11 cellular contexts compared by ENCODE assay signal in the genomic region with DNA sequence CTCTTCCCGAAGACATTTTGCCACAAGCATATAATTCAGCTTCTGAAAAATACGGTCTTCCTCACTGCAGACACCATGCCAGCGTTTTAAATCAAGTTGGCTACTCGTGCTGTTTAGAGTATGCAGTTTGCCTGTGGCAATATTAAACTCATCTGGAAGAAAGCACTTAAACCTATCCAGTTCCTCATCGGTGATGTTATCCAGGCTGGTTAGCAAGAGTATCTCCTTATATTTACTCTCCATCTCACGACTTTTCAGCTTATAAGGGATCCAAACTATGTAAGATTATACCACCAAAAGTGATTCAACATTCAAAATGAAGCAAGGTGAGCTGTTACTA. TPM values are rescaled to one million over a fixed set of nuclear protein-coding genes. Genes with fewer than 3 reads are reported as not detected.
DNase-seq lines count a peak whose midpoint lies in the region; ATAC-seq and TF ChIP-seq lines count a peak whose summit lies in the region.
"Had no signal": no experiment of that assay in that cellular context is flagged by ENCODE, and none has a peak within 500 bp of the region (broad histone marks: within the 10 kb centered on the region; RNA-seq: fewer than 3 reads in every experiment).

No MANE protein-coding gene starts in this region.

- H3K79me2 ChIP-seq in ACC112 (ENCODE audit: control insufficient read depth, insufficient read depth, low read length, unreplicated experiment) (no peaks in the 10 kb centered on the region), neural progenitor cell (ENCODE audit: low read depth) (no peaks in the 10 kb centered on the region)

- peaks cover 7% of the 10 kb centered on the region; the same call in 1 of the 2 replicates for H3K27me3 ChIP-seq in ACC112 (ENCODE audit: insufficient read depth, low read length)
- H3K27me3 ChIP-seq in neural progenitor cell: no peaks in the 10 kb centered on the region
- H3K27me3 ChIP-seq: neutrophil had no signal

- H3K4me1 ChIP-seq in ACC112 (ENCODE audit: control insufficient read depth, insufficient read depth, low read length, unreplicated experiment) (peaks cover 6% of the 10 kb centered on the region), neural progenitor cell (peaks cover 12% of the 10 kb centered on the region)

- peak overlapping the region; percentile 95 for H3K27ac Mint-ChIP-seq in WTC11
- H3K27ac Mint-ChIP-seq in neural progenitor cell: peak overlapping the region; percentile 94
- no peak overlapping the region for H3K27ac Mint-ChIP-seq in activated naive CD4-positive, alpha-beta T cell treated with anti-CD3 and anti-CD28 coated beads, Interleukin-2, amount 10 ng/mL, durations not matched to agents 7 days and 5 days
- H3K27ac Mint-ChIP-seq: stimulated activated naive CD8-positive, alpha-beta T cell treated with anti-CD3 and anti-CD28 coated beads, Interleukin-15, Interleukin-2, amounts not matched to agents 100 ng/mL and 50 ng/mL, for 24 hours had no signal

- ATAC-seq in WTC11 (peak; percentile 15), GM18909 (IDR thresholded peaks at IDR 0.05; ENCODE audit: poor library complexity, unreplicated experiment) (no peak)

- H3F3A ChIP-seq in neural progenitor cell (ENCODE audit: low read depth): peaks cover 20% of the 10 kb centered on the region

- H3K27me3 Mint-ChIP-seq in WTC11 (ENCODE audit: low read depth) (peaks cover 15% of the 10 kb centered on the region), neural progenitor cell (ENCODE audit: insufficient read depth, low read depth) (no peaks in the 10 kb centered on the region)
- no peaks in the 10 kb centered on the region for H3K27me3 Mint-ChIP-seq in activated naive CD4-positive, alpha-beta T cell treated with anti-CD3 and anti-CD28 coated beads, Interleukin-2, amount 10 ng/mL, durations not matched to agents 7 days and 5 days
- H3K27me3 Mint-ChIP-seq: CD4-positive, CD25-positive, alpha-beta regulatory T cell; stimulated activated naive CD8-positive, alpha-beta T cell treated with anti-CD3 and anti-CD28 coated beads, Interleukin-15, Interleukin-2, amounts not matched to agents 100 ng/mL and 50 ng/mL, for 24 hours had no signal

- H3K9ac ChIP-seq in neural progenitor cell: no peak overlapping the region

- H3K36me3 ChIP-seq in ACC112 (ENCODE audit: insufficient read depth, low read length) (no peaks in the 10 kb centered on the region), neural progenitor cell (no peaks in the 10 kb centered on the region)
- H3K36me3 ChIP-seq: neutrophil had no signal

- no peaks in the 10 kb centered on the region for H4K20me1 ChIP-seq in neural progenitor cell (ENCODE audit: low read depth)

- H3K9me3 Mint-ChIP-seq in WTC11 (peaks cover 6% of the 10 kb centered on the region), neural progenitor cell (no peaks in the 10 kb centered on the region)
- H3K9me3 Mint-ChIP-seq in activated naive CD4-positive, alpha-beta T cell treated with anti-CD3 and anti-CD28 coated beads, Interleukin-2, amount 10 ng/mL, durations not matched to agents 7 days and 5 days: no peaks in the 10 kb centered on the region
- H3K9me3 Mint-ChIP-seq: CD4-positive, CD25-positive, alpha-beta regulatory T cell; stimulated activated naive CD8-positive, alpha-beta T cell treated with anti-CD3 and anti-CD28 coated beads, Interleukin-15, Interleukin-2, amounts not matched to agents 100 ng/mL and 50 ng/mL, for 24 hours had no signal

- H3K4me2 ChIP-seq in neural progenitor cell: peak overlapping the region; percentile 80

- DNase-seq in WTC11 (ENCODE audit: low spot score): no peak
- DNase-seq in fibroblast of pulmonary artery (ENCODE audit: low read depth): no peak
- no peak for DNase-seq in neural progenitor cell (ENCODE audit: low spot score)
- DNase-seq in stimulated activated CD4-positive, alpha-beta T cell treated with anti-CD3 and anti-CD28 coated beads, Interleukin-4, amount 100 ng/mL, for 4 hours: no peak
- no peak for DNase-seq in activated naive CD4-positive, alpha-beta T cell treated with anti-CD3 and anti-CD28 coated beads, Interleukin-2, amount 10 ng/mL, durations not matched to agents 7 days and 5 days
- DNase-seq in SW 1271 (lab: John Stamatoyannopoulos, UW): no peak
- DNase-seq: CD4-positive, CD25-positive, alpha-beta regulatory T cell had no signal

- POLR2A ChIA-PET in WTC11 (lab: Charles Lee): interaction anchor here (0.6 kb wide), 1 partner anchor 210 kb away, joined by 6 read pairs; no protein-coding TSS in a partner anchor

- H3K36me3 Mint-ChIP-seq in WTC11 (no peaks in the 10 kb centered on the region), neural progenitor cell (no peaks in the 10 kb centered on the region)
- H3K36me3 Mint-ChIP-seq in activated naive CD4-positive, alpha-beta T cell treated with anti-CD3 and anti-CD28 coated beads, Interleukin-2, amount 10 ng/mL, durations not matched to agents 7 days and 5 days: no peaks in the 10 kb centered on the region

- H3K4me3 ChIP-seq in ACC112 (ENCODE audit: low read depth, low read length) (peak overlapping the region; percentile 89), fibroblast of pulmonary artery (replicated peaks; ENCODE audit: low read depth, low read length) (peak overlapping the region; percentile 64), neural progenitor cell (peak overlapping the region; percentile 58)

- H2AFZ ChIP-seq in ACC112 (ENCODE audit: low read length, unreplicated experiment) (peak overlapping the region; percentile 100), neural progenitor cell (replicated peaks) (peak overlapping the region; percentile 9)

- no peak for TF ChIP-seq CTCF in WTC11 (IDR thresholded peaks at IDR 0.05)
- TF ChIP-seq CTCF in fibroblast of pulmonary artery (IDR thresholded peaks at IDR 0.05; ENCODE audit: low read length, missing control alignments): no peak
- TF ChIP-seq CTCF in neural progenitor cell (IDR thresholded peaks at IDR 0.05): no peak

- H3K4me3 Mint-ChIP-seq in WTC11 (peak overlapping the region; percentile 74), neural progenitor cell (peak overlapping the region; percentile 80)
- H3K4me3 Mint-ChIP-seq in activated naive CD4-positive, alpha-beta T cell treated with anti-CD3 and anti-CD28 coated beads, Interleukin-2, amount 10 ng/mL, durations not matched to agents 7 days and 5 days: no peak overlapping the region
- H3K4me3 Mint-ChIP-seq: stimulated activated naive CD8-positive, alpha-beta T cell treated with anti-CD3 and anti-CD28 coated beads, Interleukin-15, Interleukin-2, amounts not matched to agents 100 ng/mL and 50 ng/mL, for 24 hours had no signal

- H3K27ac ChIP-seq in ACC112 (ENCODE audit: low read depth, low read length) (peak overlapping the region; percentile 81), neural progenitor cell (peak overlapping the region; percentile 74)
- H3K27ac ChIP-seq: neutrophil had no signal

- CTCF ChIA-PET in WTC11 (lab: Charles Lee): interaction anchor here (0.6 to 1.5 kb wide), 7 partner anchors 57 to 796 kb away, joined by 3 to 12 read pairs (median 4); no protein-coding TSS in a partner anchor
- CTCF ChIA-PET in activated naive CD4-positive, alpha-beta T cell treated with anti-CD3 and anti-CD28 coated beads, Interleukin-2, amount 10 ng/mL, durations not matched to agents 7 days and 5 days (lab: Charles Lee): interaction anchor here (0.8 to 1.6 kb wide), 3 partner anchors 9 to 72 kb away, joined by 4 to 6 read pairs (median 5); a partner anchor contains a TSS

- no peaks in the 10 kb centered on the region for H3K9me3 ChIP-seq in neural progenitor cell (ENCODE audit: low read depth)
- H3K9me3 ChIP-seq: neutrophil had no signal

- H3K4me1 Mint-ChIP-seq in WTC11 (peaks cover 34% of the 10 kb centered on the region), neural progenitor cell (peaks cover 15% of the 10 kb centered on the region)
- peaks cover 37% of the 10 kb centered on the region for H3K4me1 Mint-ChIP-seq in activated naive CD4-positive, alpha-beta T cell treated with anti-CD3 and anti-CD28 coated beads, Interleukin-2, amount 10 ng/mL, durations not matched to agents 7 days and 5 days

TF ChIP-seq in WTC11, 78 proteins besides CTCF, POLR2A, EP300 and RAD21:
- TF ChIP-seq, protein P1, sequence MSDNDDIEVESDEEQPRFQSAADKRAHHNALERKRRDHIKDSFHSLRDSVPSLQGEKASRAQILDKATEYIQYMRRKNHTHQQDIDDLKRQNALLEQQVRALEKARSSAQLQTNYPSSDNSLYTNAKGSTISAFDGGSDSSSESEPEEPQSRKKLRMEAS (CRISPR knock-in tag; IDR thresholded peaks at IDR 0.05): peak; percentile 16; the same call in 1 of the 2 replicates
- no peak for TF ChIP-seq ETV6 (CRISPR knock-in tag; IDR thresholded peaks at IDR 0.05)

RNA-seq across cellular contexts. Expression of a gene that starts 9.7 kb away (rescaled TPM):
- total RNA-seq in WTC11 (2021) (2.0 to 3.2 TPM (median 2.9 TPM) in 3 replicates), neural progenitor cell (ENCODE audit: low replicate concordance) (4.0 and 5.4 TPM in 2 replicates)
